Comparison of ENCODE assay signal across 27 cellular contexts in the genomic region with DNA sequence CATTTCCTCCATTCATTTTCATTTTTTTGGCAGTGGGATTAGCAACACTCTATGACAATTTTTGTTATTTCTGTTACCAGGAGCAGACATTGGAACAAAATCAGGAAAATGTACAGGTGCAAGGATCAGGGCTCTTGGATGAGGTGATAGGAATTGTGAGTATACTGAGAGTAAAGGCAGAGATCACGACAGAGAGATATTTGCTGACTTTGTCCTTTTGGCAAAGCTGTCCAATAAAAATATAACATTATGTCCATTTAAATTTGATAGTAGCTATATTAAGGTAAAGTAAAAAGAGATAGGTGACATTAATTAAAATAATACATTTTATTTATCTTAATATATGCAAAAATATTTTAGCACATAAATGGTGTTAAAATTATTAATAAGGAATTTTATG.
"Had no signal": no experiment of that assay in that cellular context is flagged by ENCODE, and none has a peak within 500 bp of the region (broad histone marks: within the 10 kb centered on the region; RNA-seq: fewer than 3 reads in every experiment).

No MANE protein-coding gene starts in this region.

- DNase-seq: natural killer cell; occipital lobe; ovary; posterior cingulate gyrus; psoas muscle; right cardiac atrium; spleen; stimulated activated CD4-positive, alpha-beta T cell treated with anti-CD3 and anti-CD28 coated beads, Interleukin-15, amount 100 ng/mL, for 24 hours; stimulated activated CD4-positive, alpha-beta T cell treated with anti-CD3 and anti-CD28 coated beads, Interleukin-2, amount 100 ng/mL, for 24 hours; stimulated activated CD4-positive, alpha-beta T cell treated with anti-CD3 and anti-CD28 coated beads, Interleukin-2, amount 100 ng/mL, for 48 hours; stimulated activated CD4-positive, alpha-beta T cell treated with anti-CD3 and anti-CD28 coated beads, Interleukin-4, amount 100 ng/mL, for 24 hours; stimulated activated naive B cell treated with anti-CD40 and anti-IgM and Interleukin-4, amounts not matched to agents 10 μg/mL and 1 μg/mL and 100 μg/mL, for 72 hours; stimulated activated naive CD4-positive, alpha-beta T cell treated with Interleukin-2 at 50 U/mL for 16 hours; stomach; thyroid gland; trophoblast cell; upper lobe of left lung had no signal

- H3K4me3 ChIP-seq: neural progenitor cell, ovary, psoas muscle, skin epidermis, smooth muscle cell, spleen, stomach, thoracic aorta, thyroid gland, tibial nerve, upper lobe of left lung, vagina had no signal

- H3K27ac ChIP-seq: neural progenitor cell, ovary, parathyroid adenoma, psoas muscle, skin epidermis, spleen, stomach, thoracic aorta, thyroid gland, tibial nerve, upper lobe of left lung, vagina had no signal

- H3K9me3 ChIP-seq: ovary, psoas muscle, stomach, thoracic aorta, thyroid gland, upper lobe of left lung, vagina had no signal

- H2AFZ ChIP-seq: neural progenitor cell, parathyroid adenoma had no signal

- H3K79me2 ChIP-seq: parathyroid adenoma had no signal

- H3K4me1 ChIP-seq: neural progenitor cell, parathyroid adenoma, psoas muscle, spleen, stomach, thyroid gland, tibial nerve, upper lobe of left lung, vagina had no signal

- H3K36me3 ChIP-seq: neural progenitor cell, ovary, spleen, stomach, thoracic aorta, thyroid gland, tibial nerve, upper lobe of left lung, vagina had no signal

- H3K9ac ChIP-seq: neural progenitor cell, parathyroid adenoma had no signal

- H3K4me2 ChIP-seq: neural progenitor cell, smooth muscle cell had no signal

- ATAC-seq: natural killer cell; psoas muscle; right cardiac atrium; sciatic nerve; stimulated activated effector memory CD8-positive, alpha-beta T cell treated with anti-CD3 and anti-CD28 coated beads, Interleukin-12 subunit alpha, Interleukin-12 subunit beta, amount 100 ng/mL, for 72 hours; stimulated activated naive B cell treated with anti-CD40 and anti-IgM and Interleukin-4, amounts not matched to agents 10 μg/mL and 1 μg/mL and 100 μg/mL, for 72 hours had no signal

- H3K27me3 ChIP-seq: neural progenitor cell, ovary, spleen, stomach, thyroid gland, tibial nerve, upper lobe of left lung, vagina had no signal

- FAIRE-seq: urothelium cell line had no signal
